ENCODE assay signal across 8 cellular contexts in genomic region chr3:129625071-129625874, GRCh38. TPM values are rescaled to one million over a fixed set of nuclear protein-coding genes. Genes with fewer than 3 reads are reported as not detected.
DNase-seq lines count a peak whose midpoint lies in the region; ATAC-seq and TF ChIP-seq lines count a peak whose summit lies in the region.

No MANE protein-coding gene starts in this region.

- H3K4me3 ChIP-seq in epithelial cell of proximal tubule (ENCODE audit: low read depth, low read length) (no peak overlapping the region), psoas muscle (no peak overlapping the region)

- no peaks in the 10 kb centered on the region for H3K27me3 ChIP-seq in psoas muscle (ENCODE audit: insufficient read depth in 3 of 3, low read length in 2 of 3)

- peaks cover 25% of the 10 kb centered on the region for H3K4me1 ChIP-seq in psoas muscle

- peak; percentile 61 for DNase-seq in ELF-1 (ENCODE audit: low read depth, low spot score)
- DNase-seq in NCI-H2171 (lab: John Stamatoyannopoulos, UW): peak; percentile 14
- no peak for DNase-seq in epithelial cell of proximal tubule (ENCODE audit: low read depth)
- DNase-seq in psoas muscle: peak in 1 of 2 donors; percentile 58
- no peak for DNase-seq in RPMI8226
- no peak for DNase-seq in SKM-1 (lab: John Stamatoyannopoulos, UW; ENCODE audit: unreplicated experiment)

- H3K27ac ChIP-seq in psoas muscle: peak overlapping the region; percentile 91

- peak; percentile 10 for TF ChIP-seq CTCF in epithelial cell of proximal tubule (conservative IDR thresholded peaks at IDR 0.05; ENCODE audit: low read depth, low read length)
- TF ChIP-seq CTCF in psoas muscle (IDR thresholded peaks at IDR 0.05): no peak

- no peaks in the 10 kb centered on the region for H3K9me3 ChIP-seq in psoas muscle

- H3K36me3 ChIP-seq in psoas muscle (ENCODE audit: insufficient read depth in 1 of 2, low read depth in 1 of 2): no peaks in the 10 kb centered on the region

- 80 to 81% (median 81%) methylated on average over 12 of the region's 12 CpGs for WGBS in psoas muscle, 3 donors

- ATAC-seq in psoas muscle (no peak), GM21423 (IDR thresholded peaks at IDR 0.05; ENCODE audit: unreplicated experiment) (no peak), HG03457 (IDR thresholded peaks at IDR 0.05; ENCODE audit: unreplicated experiment) (no peak)

- intact Hi-C loops in psoas muscle (cut with DNase I): loop anchor here (5.0 kb wide), 3 partner anchors 202 to 377 kb away; no protein-coding TSS in a partner anchor

RNA-seq across cellular contexts. Expression of gene PLXND1, which starts 18.8 kb away (rescaled TPM):
- 27.3 and 30.7 TPM in 2 replicates for total RNA-seq in epithelial cell of proximal tubule
- total RNA-seq in psoas muscle: 10 to 100 TPM; 28.2 to 49.9 (median 31.9) TPM
- polyA plus RNA-seq in psoas muscle: 10 to 100 TPM; 15.5 to 24.0 (median 20.7) TPM

Comparison
In these comparisons a context has a peak if more than half of its experiments do, and no peak if none do; other contexts are left out.
1. DNase-seq: peak in ELF-1 (single experiment) and NCI-H2171 (single experiment); none in epithelial cell of proximal tubule (single experiment), RPMI8226 (single experiment) and SKM-1 (single experiment).